Comparison of ENCODE assay signal across 8 cellular contexts in the genomic region with DNA sequence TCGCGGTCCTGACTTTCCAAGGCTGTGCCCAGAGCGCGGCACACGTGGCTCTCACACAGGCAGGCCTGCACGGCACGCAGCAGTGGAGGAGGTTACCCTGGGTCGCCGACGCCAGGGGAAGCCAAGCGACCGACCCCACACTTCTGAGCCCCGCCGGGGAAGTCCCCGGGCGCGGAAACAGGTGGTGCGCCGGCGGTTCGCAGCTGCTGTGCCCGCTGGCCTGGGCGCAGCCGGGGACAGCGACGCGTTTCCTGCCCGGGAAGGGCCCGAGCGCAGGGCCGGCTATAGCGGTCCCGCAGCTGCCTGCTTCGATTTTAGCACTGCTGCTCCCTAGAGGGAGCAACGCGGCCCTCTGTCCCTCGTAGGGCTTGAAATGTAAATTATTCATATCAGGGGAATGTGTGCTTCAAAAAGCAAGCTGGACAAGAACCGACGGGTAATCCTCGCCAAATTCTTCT. TPM values are rescaled to one million over a fixed set of nuclear protein-coding genes. Genes with fewer than 3 reads are reported as not detected.
DNase-seq lines count a peak whose midpoint lies in the region; ATAC-seq and TF ChIP-seq lines count a peak whose summit lies in the region.
"Not testable (repeated sequence)": the region's sequence is repeated elsewhere in the genome, so short reads cannot be mapped to it uniquely, and the experiment has no call there.

No MANE protein-coding gene starts in this region.

- ATAC-seq in activated naive CD4-positive, alpha-beta T cell treated with anti-CD3 and anti-CD28 coated beads, Interleukin-2, amount 50 U/mL, for 72 hours: peak; percentile 80 to 93
- ATAC-seq in heart left ventricle: peak; percentile 89 to 98 (median 96)

- not testable (repeated sequence) for H3K27me3 ChIP-seq in heart left ventricle, tibial nerve

- TF ChIP-seq CTCF in GM12865 (IDR thresholded peaks at IDR 0.05; ENCODE audit: insufficient read depth, low read depth, low read length, missing control alignments) (peak; percentile 15), HFF-Myc (IDR thresholded peaks at IDR 0.05; ENCODE audit: low read depth, low read length, missing control alignments) (peak; percentile 14), heart left ventricle (IDR thresholded peaks at IDR 0.05) (peak in 9 of 12 donors; percentile 21 to 57 (median 43)), tibial nerve (IDR thresholded peaks at IDR 0.05) (peak in 4 of 5 experiments; percentile 11 to 30 (median 27))

- 0 to 1% (median 1%) methylated on average over 13 to 38 of the region's 40 CpGs for WGBS in heart left ventricle, 4 donors
- 3% methylated on average over 28 to 33 of the region's 40 CpGs for WGBS in tibial nerve, 2 donors

- peak; percentile 94 for DNase-seq in GM12865 (ENCODE audit: low read depth)
- not testable (repeated sequence) for DNase-seq in HFF-Myc (ENCODE audit: extremely low read depth, low read depth); tibial nerve (ENCODE audit: low spot score in 2 of 2)
- peak; percentile 77 for DNase-seq in M059J (ENCODE audit: low read depth)
- peak; percentile 9 to 51 for DNase-seq in SW 1271 (lab: John Stamatoyannopoulos, UW)
- DNase-seq in activated naive CD4-positive, alpha-beta T cell treated with anti-CD3 and anti-CD28 coated beads, Interleukin-2, amount 50 U/mL, for 72 hours (ENCODE audit: low spot score in 2 of 2): peak; percentile 69 to 85
- peak; percentile 51 to 85 (median 73) for DNase-seq in heart left ventricle
- DNase-seq in posterior vena cava (ENCODE audit: low spot score): peak; percentile 92

- not testable (repeated sequence) for H3K9me3 Mint-ChIP-seq in activated naive CD4-positive, alpha-beta T cell treated with anti-CD3 and anti-CD28 coated beads, Interleukin-2, amount 50 U/mL, for 72 hours

- TF ChIP-seq EP300 in tibial nerve (IDR thresholded peaks at IDR 0.05): peak in 1 of 2 donors; percentile 54

- H3K27ac ChIP-seq in heart left ventricle: peak overlapping the region in 11 of 12 donors; percentile 38 to 78 (median 69)
- H3K27ac ChIP-seq in tibial nerve: peak overlapping the region; percentile 48 to 77 (median 64)

- not testable (repeated sequence) for H3K27ac Mint-ChIP-seq in activated naive CD4-positive, alpha-beta T cell treated with anti-CD3 and anti-CD28 coated beads, Interleukin-2, amount 50 U/mL, for 72 hours

- H3K4me3 ChIP-seq in GM12865 (ENCODE audit: low read depth, low read length): peak overlapping the region; percentile 51
- H3K4me3 ChIP-seq in HFF-Myc (replicated peaks; ENCODE audit: low read depth, low read length): peak overlapping the region; percentile 38
- peak overlapping the region in 9 of 12 donors; percentile 39 to 57 (median 47) for H3K4me3 ChIP-seq in heart left ventricle
- H3K4me3 ChIP-seq in tibial nerve: peak overlapping the region; percentile 26 to 50 (median 32)

- H3K9me3 ChIP-seq in heart left ventricle, tibial nerve: not testable (repeated sequence)

- intact Hi-C loops in heart left ventricle (cut with DNase I): loop anchor here in 2 of 10 donors (5.0 kb wide), 2 partner anchors 136 to 141 kb away; no protein-coding TSS in a partner anchor
- intact Hi-C loops in posterior vena cava (cut with DNase I): not testable (repeated sequence)

- TF ChIP-seq POLR2A in heart left ventricle (IDR thresholded peaks at IDR 0.05) (peak in 1 of 2 donors; percentile 26), tibial nerve (IDR thresholded peaks at IDR 0.05) (peak in 1 of 2 donors; percentile 21)

- H3K4me1 ChIP-seq in heart left ventricle: peaks cover 0 to 42% (median 10%) of the 10 kb centered on the region in 12 donors
- peaks cover 0 to 25% (median 6%) of the 10 kb centered on the region in 4 donors for H3K4me1 ChIP-seq in tibial nerve

- H3K36me3 Mint-ChIP-seq in activated naive CD4-positive, alpha-beta T cell treated with anti-CD3 and anti-CD28 coated beads, Interleukin-2, amount 50 U/mL, for 72 hours: not testable (repeated sequence)

- H3K36me3 ChIP-seq in heart left ventricle: peaks cover 0 to 17% (median under 1%) of the 10 kb centered on the region in 9 donors
- H3K36me3 ChIP-seq in tibial nerve: peaks cover 0 to 16% (median 0%) of the 10 kb centered on the region in 3 donors

RNA-seq across cellular contexts. Expression of gene LRRC37A3, which starts 46.6 kb away (rescaled TPM):
- total RNA-seq in M059J (2014; rRNA removed; shearing (Covaris generic)): 7.1 and 12.7 TPM in 2 replicates
- 10 to 100 TPM in 1 of 2 donors, 1 to 10 TPM in 1; 7.2 to 16.4 TPM for total RNA-seq in activated naive CD4-positive, alpha-beta T cell treated with anti-CD3 and anti-CD28 coated beads, Interleukin-2, amount 50 U/mL, for 72 hours
- total RNA-seq in heart left ventricle: 1 to 10 TPM in 8 of 9 donors, under 1 TPM in 1; 0.69 to 7.4 (median 3.2) TPM
- polyA plus RNA-seq in heart left ventricle: 1 to 10 TPM; 1.1 to 2.5 TPM
- 10 to 100 TPM in 1 of 2 donors, 1 to 10 TPM in 1; 8.7 to 14.8 TPM for total RNA-seq in posterior vena cava
- total RNA-seq in tibial nerve: 10 to 100 TPM in 2 of 4 donors, 1 to 10 TPM in 2; 7.0 to 20.5 (median 10.4) TPM
